ENCODE assay signal across 8 cellular contexts in the genomic region with DNA sequence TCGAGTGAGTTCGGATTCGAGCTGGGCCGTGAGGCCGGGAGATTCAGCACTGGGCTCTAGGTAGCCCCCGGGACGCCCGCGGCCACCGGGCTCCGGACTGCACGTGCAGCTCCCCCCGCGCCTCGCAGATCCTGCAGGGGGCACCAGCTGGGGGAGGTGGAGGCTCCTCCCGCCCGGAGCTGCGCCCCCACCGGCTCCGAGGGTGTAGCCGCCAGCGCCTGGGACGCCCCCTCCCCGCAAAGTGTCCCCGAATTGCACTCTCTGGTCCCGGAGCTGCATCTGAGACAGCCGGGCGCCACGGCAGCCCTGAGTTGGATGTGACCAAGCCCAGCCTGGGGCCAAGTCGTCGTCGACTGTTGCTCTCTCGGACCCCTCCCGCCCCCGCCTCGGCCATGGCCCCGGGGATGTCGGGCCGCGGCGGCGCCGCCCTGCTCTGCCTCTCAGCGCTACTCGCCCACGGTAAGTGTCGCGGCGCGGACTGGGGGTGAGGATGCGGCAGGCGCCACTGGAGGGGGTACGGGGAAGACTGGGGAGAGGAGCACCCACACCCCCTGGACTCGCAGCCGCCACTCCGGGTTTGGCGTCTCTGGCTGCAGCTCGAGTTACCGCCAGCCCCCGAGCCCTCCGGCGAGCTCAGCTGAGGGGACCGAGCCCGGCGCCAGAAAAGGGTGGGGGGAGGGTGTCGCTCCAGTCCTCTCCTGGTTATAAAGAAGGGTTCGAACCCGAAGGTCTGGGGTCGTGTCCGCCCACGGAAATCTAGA. TPM values are rescaled to one million over a fixed set of nuclear protein-coding genes. Genes with fewer than 3 reads are reported as not detected.
DNase-seq lines count a peak whose midpoint lies in the region; ATAC-seq, FAIRE-seq and TF ChIP-seq lines count a peak whose summit lies in the region.

No MANE protein-coding gene starts in this region.

- H3K9ac ChIP-seq in MM.1S (ENCODE audit: low read length), result no peak overlapping the region
- no peak overlapping the region for H3K9ac ChIP-seq in rectal smooth muscle tissue (ENCODE audit: low read length)

- DNase-seq in DMS79 (lab: John Stamatoyannopoulos, UW) (peak; percentile 60), MM.1S (no peak), HTR-8/SVneo (ENCODE audit: insufficient read length, low spot score) (no peak), NCI-H446 (lab: John Stamatoyannopoulos, UW) (no peak), GM12891 (ENCODE audit: insufficient read length, low spot score) (no peak)

- H3F3A ChIP-seq in MM.1S (ENCODE audit: insufficient read depth, low read length), result no peaks in the 10 kb centered on the region

- H3K4me1 ChIP-seq in MM.1S (ENCODE audit: low read length), result no peaks in the 10 kb centered on the region
- H3K4me1 ChIP-seq in rectal smooth muscle tissue (ENCODE audit: control insufficient read depth, insufficient read depth, low read length), result peaks cover 12% of the 10 kb centered on the region

- no peaks in the 10 kb centered on the region for H3K79me2 ChIP-seq in MM.1S (ENCODE audit: low read length)

- ATAC-seq in esophagus mucosa (peak; percentile 19), HG03039 (IDR thresholded peaks at IDR 0.05; ENCODE audit: unreplicated experiment) (no peak)

- no peak for TF ChIP-seq POLR2A in GM12891 (IDR thresholded peaks at IDR 0.05; ENCODE audit: low read depth, low read length)

- H4K20me1 ChIP-seq in MM.1S (ENCODE audit: insufficient read depth, low read length), result no peaks in the 10 kb centered on the region

- peak overlapping the region; percentile 38; the same call in 1 of the 2 replicates for H2AFZ ChIP-seq in MM.1S (ENCODE audit: low read length)

- H3K36me3 ChIP-seq in MM.1S (replicated peaks; ENCODE audit: insufficient read depth, low read length) (no peaks in the 10 kb centered on the region), rectal smooth muscle tissue (ENCODE audit: control insufficient read depth, insufficient read depth, low read length) (no peaks in the 10 kb centered on the region)

- H3K4me2 ChIP-seq in MM.1S (ENCODE audit: low read depth, low read length), result peak overlapping the region; percentile 86

- H3K27me3 ChIP-seq in MM.1S (replicated peaks; ENCODE audit: insufficient read depth, low read length) (peaks cover 81% of the 10 kb centered on the region), rectal smooth muscle tissue (ENCODE audit: control insufficient read depth, insufficient read depth, low read length) (peaks cover 44% of the 10 kb centered on the region)

- TF ChIP-seq CTCF in MM.1S (IDR thresholded peaks at IDR 0.05; ENCODE audit: low read length), result no peak

- FAIRE-seq in HTR-8/SVneo (lab: Jason Lieb, UNC) (no peak), GM12891 (lab: Jason Lieb, UNC) (no peak)

- H3K4me3 ChIP-seq in MM.1S (ENCODE audit: low read length) (peak overlapping the region; percentile 59), rectal smooth muscle tissue (ENCODE audit: low read length) (peak overlapping the region; percentile 45)

- no peak overlapping the region for H3K27ac ChIP-seq in MM.1S (ENCODE audit: low read length)
- H3K27ac ChIP-seq in rectal smooth muscle tissue (ENCODE audit: low read depth, low read length), result no peak overlapping the region

- no peaks in the 10 kb centered on the region for H3K9me2 ChIP-seq in MM.1S (replicated peaks; ENCODE audit: insufficient read depth, low read length)

- H3K9me3 ChIP-seq in MM.1S (replicated peaks; ENCODE audit: insufficient read depth, low read length), result no peaks in the 10 kb centered on the region

TF ChIP-seq in GM12891, 5 proteins besides CTCF, POLR2A, EP300 and RAD21:
- no peak for TF ChIP-seq POLR2AphosphoS5 (IDR thresholded peaks at IDR 0.05; ENCODE audit: low read depth, low read length)
- no peak for TF ChIP-seq POU2F2 (IDR thresholded peaks at IDR 0.05; ENCODE audit: low read depth, low read length)
- TF ChIP-seq PAX5 (IDR thresholded peaks at IDR 0.05; ENCODE audit: insufficient read depth, low read length, severe bottlenecking), result no peak
- no peak for TF ChIP-seq SPI1 (IDR thresholded peaks at IDR 0.05; ENCODE audit: low read depth, low read length)

RNA-seq across cellular contexts. Expression of gene TMEM132E, which starts 1.5 kb away (rescaled TPM):
- total RNA-seq in esophagus mucosa, result not detected
- polyA plus RNA-seq in GM12891 (2012; ENCODE audit: low read depth, missing spikeins), result not detected
